Comparison of ENCODE assay signal across 20 cellular contexts in the genomic region with DNA sequence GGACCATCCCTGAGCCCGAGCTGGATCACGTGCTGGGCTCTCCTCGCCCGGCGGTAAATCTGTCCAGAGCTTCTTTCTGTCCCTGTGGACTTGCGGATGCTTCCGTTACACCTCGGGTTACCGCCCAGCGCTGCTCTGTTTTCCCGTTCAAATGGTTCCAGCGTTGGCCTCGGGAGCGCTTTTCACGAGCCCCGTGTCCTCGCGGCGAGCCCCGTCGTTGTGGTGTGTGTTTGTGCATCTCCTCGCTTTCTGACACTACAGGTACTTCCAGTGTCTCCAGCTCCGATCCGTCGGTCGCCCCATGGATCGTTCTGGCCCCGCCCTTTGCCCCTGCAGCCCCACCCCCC.
"Had no signal": no experiment of that assay in that cellular context is flagged by ENCODE, and none has a peak within 500 bp of the region (broad histone marks: within the 10 kb centered on the region; RNA-seq: fewer than 3 reads in every experiment).

No MANE protein-coding gene starts in this region.

- ATAC-seq: activated T-cell treated with anti-CD3 and anti-CD28 coated beads, Interleukin-2, amount 50 U/mL, for 4 hours; heart right ventricle; lower lobe of right lung; natural killer cell; T-cell had no signal

- H3K27ac ChIP-seq: heart right ventricle, lower lobe of right lung, ovary, prostate gland, stomach, uterus, WERI-Rb-1 had no signal

- H3K9me3 ChIP-seq: heart right ventricle, lower lobe of right lung, ovary, prostate gland, stomach, uterus had no signal

- H3K36me3 ChIP-seq: heart right ventricle, lower lobe of right lung, ovary, prostate gland, stomach, uterus, WERI-Rb-1 had no signal

- DNase-seq: activated CD8-positive, alpha-beta memory T cell treated with anti-CD3 and anti-CD28 coated beads, Interleukin-2, amount 50 U/mL, for 48 hours; activated naive CD4-positive, alpha-beta T cell treated with anti-CD3 and anti-CD28 coated beads, Interleukin-2, amount 10 ng/mL, durations not matched to agents 7 days and 5 days; activated T-cell treated with anti-CD3 and anti-CD28 coated beads, Interleukin-2, amount 50 U/mL, for 4 hours; aorta; effector CD4-positive, alpha-beta T cell; foreskin fibroblast; heart right ventricle; kidney; lower lobe of right lung; natural killer cell; ovary; stimulated activated CD4-positive, alpha-beta T cell treated with anti-CD3 and anti-CD28 coated beads, Interleukin-1b, Interleukin-23, amount 100 ng/mL, for 48 hours; stomach; T-cell; trophoblast cell; uterus; WERI-Rb-1 had no signal

- H3K4me1 ChIP-seq: prostate gland had no signal

- FAIRE-seq: endometrium, kidney, TTC549 had no signal

- H3K27me3 ChIP-seq: ovary, uterus had no signal

- H3K4me3 ChIP-seq: heart right ventricle, lower lobe of right lung, ovary, prostate gland, stomach, uterus had no signal
